Comparison of ENCODE assay signal across 33 cellular contexts in genomic region chr2:110870545-110870944, GRCh38.
"Had no signal": no experiment of that assay in that cellular context is flagged by ENCODE, and none has a peak within 500 bp of the region (broad histone marks: within the 10 kb centered on the region; RNA-seq: fewer than 3 reads in every experiment).

No MANE protein-coding gene starts in this region.

- H3K36me3 Mint-ChIP-seq: activated CD8-positive, alpha-beta memory T cell treated with anti-CD3 and anti-CD28 coated beads, Interleukin-2, amount 10 ng/mL, durations not matched to agents 7 days and 5 days; activated naive CD4-positive, alpha-beta T cell treated with anti-CD3 and anti-CD28 coated beads, Interleukin-2, amount 50 U/mL, for 24 hours; activated naive CD8-positive, alpha-beta T cell treated with anti-CD3 and anti-CD28 coated beads for 36 hours; brain had no signal

- H3K4me3 ChIP-seq: adrenal gland, breast epithelium, cardiac muscle cell, colonic mucosa, gastroesophageal sphincter, heart right ventricle, hepatocyte had no signal

- H3K27me3 ChIP-seq: adrenal gland, breast epithelium, cardiac muscle cell, colonic mucosa, gastroesophageal sphincter, hepatocyte had no signal

- H3K4me3 Mint-ChIP-seq: activated B cell treated with CpG ODN at 0.5 μM for 24 hours; activated CD4-positive, alpha-beta memory T cell treated with anti-CD3 and anti-CD28 coated beads, Interleukin-2, amount 10 ng/mL, durations not matched to agents 7 days and 5 days; activated CD8-positive, alpha-beta memory T cell treated with anti-CD3 and anti-CD28 coated beads, Interleukin-2, amount 10 ng/mL, durations not matched to agents 7 days and 5 days; activated naive CD4-positive, alpha-beta T cell treated with anti-CD3 and anti-CD28 coated beads for 36 hours; activated naive CD4-positive, alpha-beta T cell treated with anti-CD3 and anti-CD28 coated beads, Interleukin-2, amount 50 U/mL, for 24 hours; activated naive CD8-positive, alpha-beta T cell treated with anti-CD3 and anti-CD28 coated beads for 36 hours; activated naive CD8-positive, alpha-beta T cell treated with anti-CD3 and anti-CD28 coated beads, Interleukin-2, amount 50 U/mL, for 24 hours; activated T-helper 1 cell treated with anti-CD3 and anti-CD28 coated beads, Interleukin-12 subunit alpha, Interleukin-12 subunit beta, Interleukin-2, Interleukin-4 antibody, amounts not matched to agents 30 ng/mL and 10 ng/mL and 1 ng/mL, durations not matched to agents 14 hours and 24 hours and 36 hours; brain; endodermal cell had no signal

- H3K27ac Mint-ChIP-seq: activated B cell treated with CpG ODN at 0.5 μM for 24 hours; activated CD4-positive, alpha-beta memory T cell treated with anti-CD3 and anti-CD28 coated beads, Interleukin-2, amount 10 ng/mL, durations not matched to agents 7 days and 5 days; activated CD8-positive, alpha-beta memory T cell treated with anti-CD3 and anti-CD28 coated beads, Interleukin-2, amount 10 ng/mL, durations not matched to agents 7 days and 5 days; activated naive CD4-positive, alpha-beta T cell treated with anti-CD3 and anti-CD28 coated beads for 36 hours; activated naive CD8-positive, alpha-beta T cell treated with anti-CD3 and anti-CD28 coated beads for 36 hours; activated naive CD8-positive, alpha-beta T cell treated with anti-CD3 and anti-CD28 coated beads, Interleukin-2, amount 50 U/mL, for 24 hours; activated T-helper 1 cell treated with anti-CD3 and anti-CD28 coated beads, Interleukin-12 subunit alpha, Interleukin-12 subunit beta, Interleukin-2, Interleukin-4 antibody, amounts not matched to agents 30 ng/mL and 10 ng/mL and 1 ng/mL, durations not matched to agents 14 hours and 24 hours and 36 hours; activated T-helper 2 cell treated with anti-CD3 and anti-CD28 coated beads, Interferon-gamma antibody, Interleukin-2, Interleukin-4, amounts not matched to agents 10 μg/mL and 5 μg/mL and 100 μg/mL, durations not matched to agents 14 hours and 24 hours and 36 hours; endodermal cell had no signal

- H3K9me3 ChIP-seq: adrenal gland, breast epithelium, colonic mucosa, gastroesophageal sphincter, heart right ventricle had no signal

- DNase-seq: activated B cell treated with CpG ODN at 0.5 μM for 24 hours; activated CD4-positive, alpha-beta memory T cell treated with anti-CD3 and anti-CD28 coated beads, Interleukin-2, amount 10 ng/mL, durations not matched to agents 7 days and 5 days; activated CD4-positive, alpha-beta T cell treated with anti-CD3 and anti-CD28 coated beads for 48 hours; activated CD8-positive, alpha-beta memory T cell treated with anti-CD3 and anti-CD28 coated beads, Interleukin-2, amount 10 ng/mL, durations not matched to agents 7 days and 5 days; activated CD8-positive, alpha-beta memory T cell treated with anti-CD3 and anti-CD28 coated beads, Interleukin-2, amount 50 U/mL, for 4 hours; activated effector memory CD4-positive, alpha-beta T cell treated with anti-CD3 and anti-CD28 coated beads, Interleukin-2, amount 50 U/mL, for 16 hours; activated naive CD4-positive, alpha-beta T cell treated with anti-CD3 and anti-CD28 coated beads for 36 hours; activated naive CD8-positive, alpha-beta T cell treated with anti-CD3 and anti-CD28 coated beads for 36 hours; activated naive CD8-positive, alpha-beta T cell treated with anti-CD3 and anti-CD28 coated beads, Interleukin-2, amount 50 U/mL, for 24 hours; activated T-cell treated with anti-CD3 and anti-CD28 coated beads, Interleukin-2, amount 50 U/mL, for 1 hour; activated T-cell treated with anti-CD3 and anti-CD28 coated beads, Interleukin-2, amount 50 U/mL, for 48 hours; adrenal gland; amygdala; aorta; central memory CD4-positive, alpha-beta T cell; cerebellar nuclear complex; colonic mucosa; effector memory CD4-positive, alpha-beta T cell; endodermal cell; foreskin melanocyte; heart right ventricle; T-helper 2 cell had no signal

- ATAC-seq: activated CD4-positive, CD25-positive, alpha-beta regulatory T cell treated with anti-CD3 and anti-CD28 coated beads, Interleukin-2, amount 50 U/mL, for 24 hours; activated CD8-positive, alpha-beta memory T cell treated with anti-CD3 and anti-CD28 coated beads, Interleukin-2, amount 10 ng/mL, durations not matched to agents 7 days and 5 days; activated naive CD8-positive, alpha-beta T cell treated with anti-CD3 and anti-CD28 coated beads, Interleukin-2, amount 50 U/mL, for 24 hours; esophagus mucosa; gastroesophageal sphincter; heart right ventricle had no signal

- H3K4me1 ChIP-seq: adrenal gland, breast epithelium, colonic mucosa, gastroesophageal sphincter had no signal

- H3K9me3 Mint-ChIP-seq: activated B cell treated with CpG ODN at 0.5 μM for 24 hours; activated CD4-positive, alpha-beta memory T cell treated with anti-CD3 and anti-CD28 coated beads, Interleukin-2, amount 10 ng/mL, durations not matched to agents 7 days and 5 days; activated naive CD4-positive, alpha-beta T cell treated with anti-CD3 and anti-CD28 coated beads for 36 hours; activated naive CD4-positive, alpha-beta T cell treated with anti-CD3 and anti-CD28 coated beads, Interleukin-2, amount 50 U/mL, for 24 hours; activated naive CD8-positive, alpha-beta T cell treated with anti-CD3 and anti-CD28 coated beads, Interleukin-2, amount 50 U/mL, for 24 hours; activated T-helper 1 cell treated with anti-CD3 and anti-CD28 coated beads, Interleukin-12 subunit alpha, Interleukin-12 subunit beta, Interleukin-2, Interleukin-4 antibody, amounts not matched to agents 30 ng/mL and 10 ng/mL and 1 ng/mL, durations not matched to agents 14 hours and 24 hours and 36 hours; activated T-helper 2 cell treated with anti-CD3 and anti-CD28 coated beads, Interferon-gamma antibody, Interleukin-2, Interleukin-4, amounts not matched to agents 10 μg/mL and 5 μg/mL and 100 μg/mL, durations not matched to agents 14 hours and 24 hours and 36 hours; endodermal cell had no signal

- H3K36me3 ChIP-seq: adrenal gland, breast epithelium, cardiac muscle cell, colonic mucosa, gastroesophageal sphincter, heart right ventricle had no signal

- H3K27ac ChIP-seq: adrenal gland, breast epithelium, cardiac muscle cell, colonic mucosa, gastroesophageal sphincter, heart right ventricle, hepatocyte, VCaP had no signal
